In genomic region chr14:46034305-46034704, GRCh38 we compare ENCODE assay signal across 28 cellular contexts.
"Had no signal": no experiment of that assay in that cellular context is flagged by ENCODE, and none has a peak within 500 bp of the region (broad histone marks: within the 10 kb centered on the region; RNA-seq: fewer than 3 reads in every experiment).

No MANE protein-coding gene starts in this region.

- H3K36me3 ChIP-seq: gastrocnemius medialis, pancreas, prostate gland, thoracic aorta, vagina had no signal

- H3K36me3 Mint-ChIP-seq: activated naive CD8-positive, alpha-beta T cell; stimulated activated effector memory CD8-positive, alpha-beta T cell treated with anti-CD3 and anti-CD28 coated beads, Interleukin-12 subunit alpha, Interleukin-12 subunit beta, amount 100 ng/mL, for 72 hours had no signal

- H3K4me3 ChIP-seq: gastrocnemius medialis, pancreas, prostate gland, skin epidermis, thoracic aorta, vagina had no signal

- ATAC-seq: gastrocnemius medialis; left ventricle myocardium superior; pancreas; sciatic nerve; stimulated activated effector memory CD8-positive, alpha-beta T cell treated with anti-CD3 and anti-CD28 coated beads, Interleukin-12 subunit alpha, Interleukin-12 subunit beta, amount 100 ng/mL, for 72 hours had no signal

- H3K4me1 ChIP-seq: gastrocnemius medialis, pancreas, prostate gland, vagina had no signal

- H3K27ac Mint-ChIP-seq: activated naive CD8-positive, alpha-beta T cell; nephron progenitor cell; stimulated activated effector memory CD8-positive, alpha-beta T cell treated with anti-CD3 and anti-CD28 coated beads, Interleukin-12 subunit alpha, Interleukin-12 subunit beta, amount 100 ng/mL, for 72 hours; stimulated activated naive CD8-positive, alpha-beta T cell treated with anti-CD3 and anti-CD28 coated beads, Interleukin-15, Interleukin-2, amounts not matched to agents 100 ng/mL and 50 ng/mL, for 24 hours; T-helper 2 cell treated with Interferon-gamma antibody and Interleukin-4, amounts not matched to agents 5 μg/mL and 100 μg/mL, for 36 hours had no signal

- H3K27ac ChIP-seq: gastrocnemius medialis, pancreas, prostate gland, skin epidermis, thoracic aorta, vagina had no signal

- DNase-seq: activated CD4-positive, alpha-beta T cell treated with anti-CD3 and anti-CD28 coated beads for 48 hours; activated CD4-positive, alpha-beta T cell treated with anti-CD3 and anti-CD28 coated beads, Interleukin-2, amount 50 U/mL, for 48 hours; activated CD8-positive, alpha-beta memory T cell treated with anti-CD3 and anti-CD28 coated beads for 24 hours; activated effector memory CD4-positive, alpha-beta T cell treated with Interleukin-2 at 50 U/mL for 16 hours; activated naive CD4-positive, alpha-beta T cell treated with Interleukin-2 at 50 U/mL for 16 hours; anterior cingulate cortex; dermis blood vessel endothelial cell; effector CD4-positive, alpha-beta T cell; erythroblast; gastrocnemius medialis; hippocampal formation; islet precursor cell; left ventricle myocardium superior; nephron progenitor cell; pancreas; retina; stimulated activated CD4-positive, alpha-beta T cell treated with anti-CD3 and anti-CD28 coated beads, Interleukin-4, amount 100 ng/mL, for 24 hours; T-helper 1 cell; trophoblast cell had no signal

- H3K4me3 Mint-ChIP-seq: activated naive CD8-positive, alpha-beta T cell; nephron progenitor cell; stimulated activated effector memory CD8-positive, alpha-beta T cell treated with anti-CD3 and anti-CD28 coated beads, Interleukin-12 subunit alpha, Interleukin-12 subunit beta, amount 100 ng/mL, for 72 hours; stimulated activated naive CD8-positive, alpha-beta T cell treated with anti-CD3 and anti-CD28 coated beads, Interleukin-15, Interleukin-2, amounts not matched to agents 100 ng/mL and 50 ng/mL, for 24 hours; T-helper 2 cell treated with Interferon-gamma antibody and Interleukin-4, amounts not matched to agents 5 μg/mL and 100 μg/mL, for 36 hours had no signal

- H3K27me3 ChIP-seq: gastrocnemius medialis, pancreas, vagina had no signal

- H3K4me1 Mint-ChIP-seq: nephron progenitor cell; stimulated activated effector memory CD8-positive, alpha-beta T cell treated with anti-CD3 and anti-CD28 coated beads, Interleukin-12 subunit alpha, Interleukin-12 subunit beta, amount 100 ng/mL, for 72 hours had no signal

- H3K9me3 ChIP-seq: gastrocnemius medialis, pancreas, prostate gland, vagina had no signal

- H3K27me3 Mint-ChIP-seq: activated naive CD8-positive, alpha-beta T cell; stimulated activated naive CD8-positive, alpha-beta T cell treated with anti-CD3 and anti-CD28 coated beads, Interleukin-15, Interleukin-2, amounts not matched to agents 100 ng/mL and 50 ng/mL, for 24 hours had no signal
